10 cellular contexts compared by ENCODE assay signal in the genomic region with DNA sequence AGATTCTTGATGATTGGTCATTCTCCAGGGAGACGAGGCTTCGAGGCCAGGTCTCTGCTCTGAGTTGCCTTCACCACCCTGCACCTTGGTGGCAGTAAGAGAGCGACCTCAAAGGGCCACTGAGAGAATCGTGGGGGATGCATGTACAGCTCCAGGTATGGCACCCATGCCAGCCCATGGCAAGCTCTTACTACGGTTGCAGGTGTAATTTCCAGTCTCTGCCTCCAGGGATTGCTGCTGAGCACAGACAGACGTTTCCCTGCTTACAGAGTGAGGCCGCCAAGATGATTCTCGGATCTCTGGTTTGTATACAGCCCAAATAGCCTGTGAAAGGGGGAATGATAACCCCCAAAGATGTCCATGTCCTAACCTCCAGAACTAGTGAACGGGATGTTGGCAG. TPM values are rescaled to one million over a fixed set of nuclear protein-coding genes. Genes with fewer than 3 reads are reported as not detected.
A peak's percentile ranks its signal among the peaks of the same experiment; 100 is the strongest.
DNase-seq lines count a peak whose midpoint lies in the region; ATAC-seq and TF ChIP-seq lines count a peak whose summit lies in the region.
"Had no signal": no experiment of that assay in that cellular context is flagged by ENCODE, and none has a peak within 500 bp of the region (broad histone marks: within the 10 kb centered on the region; RNA-seq: fewer than 3 reads in every experiment).

No MANE protein-coding gene starts in this region.

- no peak overlapping the region for H3K9ac ChIP-seq in fibroblast of lung (ENCODE audit: insufficient read depth, low read length)
- H3K9ac ChIP-seq in smooth muscle cell (ENCODE audit: low read depth), result no peak overlapping the region

- no peaks in the 10 kb centered on the region for H3F3A ChIP-seq in smooth muscle cell (ENCODE audit: low read depth)

- H3K4me1 Mint-ChIP-seq in activated CD4-positive, alpha-beta T cell treated with anti-CD3 and anti-CD28 coated beads, Interleukin-2, amount 10 ng/mL, durations not matched to agents 24 days and 14 days, result no peaks in the 10 kb centered on the region
- no peaks in the 10 kb centered on the region for H3K4me1 Mint-ChIP-seq in T-helper 17 cell

- H2AFZ ChIP-seq in fibroblast of lung (ENCODE audit: low read length) (no peak overlapping the region), smooth muscle cell (ENCODE audit: low read depth) (no peak overlapping the region)

- H3K4me2 ChIP-seq in fibroblast of lung (ENCODE audit: extremely low read depth, insufficient read depth, low read length) (no peak overlapping the region), smooth muscle cell (no peak overlapping the region)

- TF ChIP-seq EP300 in esophagus muscularis mucosa (IDR thresholded peaks at IDR 0.05), result no peak

- H3K4me1 ChIP-seq in fibroblast of lung (ENCODE audit: control insufficient read depth, extremely low read depth, insufficient read depth, low read length), result no peaks in the 10 kb centered on the region
- H3K4me1 ChIP-seq in smooth muscle cell (ENCODE audit: low read depth), result no peaks in the 10 kb centered on the region
- H3K4me1 ChIP-seq in esophagus muscularis mucosa, result no peaks in the 10 kb centered on the region

- H4K20me1 ChIP-seq in fibroblast of lung (ENCODE audit: control insufficient read depth, extremely low read depth, insufficient read depth, low read length) (no peaks in the 10 kb centered on the region), smooth muscle cell (ENCODE audit: low read depth) (no peaks in the 10 kb centered on the region)

- H3K27ac ChIP-seq in fibroblast of lung (ENCODE audit: insufficient read depth, low read length) (no peak overlapping the region), smooth muscle cell (ENCODE audit: low read depth) (no peak overlapping the region), esophagus muscularis mucosa (replicated peaks in 1 of 4) (no peak overlapping the region)

- no peak for ATAC-seq in T-helper 17 cell

- TF ChIP-seq CTCF in fibroblast of lung (conservative IDR thresholded peaks at IDR 0.05 in 1 of 2, IDR thresholded peaks at IDR 0.05 in 1 of 2; ENCODE audit: low read depth in 1 of 2, low read length in 2 of 2), result peak; percentile 18 to 25
- TF ChIP-seq CTCF in smooth muscle cell (IDR thresholded peaks at IDR 0.05; ENCODE audit: borderline replicate concordance, insufficient read depth, poor library complexity, severe bottlenecking), result peak; percentile 45
- TF ChIP-seq CTCF in esophagus muscularis mucosa (IDR thresholded peaks at IDR 0.05), result peak in 1 of 3 experiments; percentile 36

- H3K79me2 ChIP-seq in fibroblast of lung (ENCODE audit: control insufficient read depth, insufficient read depth, low read length) (no peaks in the 10 kb centered on the region), smooth muscle cell (ENCODE audit: low read depth) (no peaks in the 10 kb centered on the region)

- TF ChIP-seq POLR2A in esophagus muscularis mucosa (IDR thresholded peaks at IDR 0.05; ENCODE audit: low read depth), result no peak

- H3K36me3 Mint-ChIP-seq in activated CD4-positive, alpha-beta T cell treated with anti-CD3 and anti-CD28 coated beads, Interleukin-2, amount 10 ng/mL, durations not matched to agents 24 days and 14 days (ENCODE audit: low read depth), result no peaks in the 10 kb centered on the region
- peaks cover 2% of the 10 kb centered on the region for H3K36me3 Mint-ChIP-seq in T-helper 17 cell (ENCODE audit: low read depth)

- H3K27me3 Mint-ChIP-seq in activated CD4-positive, alpha-beta T cell treated with anti-CD3 and anti-CD28 coated beads, Interleukin-2, amount 10 ng/mL, durations not matched to agents 24 days and 14 days, result peaks cover 21% of the 10 kb centered on the region
- H3K27me3 Mint-ChIP-seq in T-helper 17 cell, result peaks cover 36% of the 10 kb centered on the region

- no peak overlapping the region for H3K4me3 ChIP-seq in fibroblast of lung (replicated peaks in 1 of 4; ENCODE audit: control extremely low read depth in 1 of 4, insufficient read depth in 1 of 4, low read depth in 3 of 4, low read length in 4 of 4)
- no peak overlapping the region for H3K4me3 ChIP-seq in smooth muscle cell
- H3K4me3 ChIP-seq in esophagus muscularis mucosa, result no peak overlapping the region

- H3K4me3 Mint-ChIP-seq in activated CD4-positive, alpha-beta T cell treated with anti-CD3 and anti-CD28 coated beads, Interleukin-2, amount 10 ng/mL, durations not matched to agents 24 days and 14 days, result no peak overlapping the region
- H3K4me3 Mint-ChIP-seq in T-helper 17 cell, result no peak overlapping the region

- 37% methylated on average over 9 of the region's 9 CpGs for WGBS in smooth muscle cell (ENCODE audit: low lambda C conversion rate)
- WGBS in esophagus muscularis mucosa, result 47% methylated on average over 5 of the region's 9 CpGs

- H3K36me3 ChIP-seq in fibroblast of lung (ENCODE audit: control insufficient read depth, insufficient read depth, low read length) (no peaks in the 10 kb centered on the region), smooth muscle cell (ENCODE audit: low read depth) (no peaks in the 10 kb centered on the region), esophagus muscularis mucosa (no peaks in the 10 kb centered on the region)

- intact Hi-C loops in activated CD4-positive, alpha-beta T cell treated with anti-CD3 and anti-CD28 coated beads, Interleukin-2, amount 10 ng/mL, durations not matched to agents 24 days and 14 days (cut with micrococcal nuclease), result loop anchor here (10.0 kb wide), 1 partner anchor 130 kb away; no protein-coding TSS in a partner anchor
- intact Hi-C loops in esophagus muscularis mucosa (cut with DNase I), result no loop called here

- DNase-seq in activated CD4-positive, alpha-beta T cell treated with anti-CD3 and anti-CD28 coated beads, Interleukin-2, amount 10 ng/mL, durations not matched to agents 24 days and 14 days, result peak; percentile 70
- no peak for DNase-seq in activated CD4-positive, alpha-beta T cell treated with anti-CD3 and anti-CD28 coated beads for 1 hour
- peak; percentile 8 for DNase-seq in NCI-H146 treated with DMSO at 0.1 percent for 48 hours (lab: John Stamatoyannopoulos, UW; ENCODE audit: unreplicated experiment)
- peak in 1 of 2 donors; percentile 2 for DNase-seq in fibroblast of lung (ENCODE audit: low read depth in 2 of 2)
- DNase-seq in smooth muscle cell (lab: John Stamatoyannopoulos, UW; ENCODE audit: unreplicated experiment), result no peak
- no peak for DNase-seq in T-helper 17 cell
- no peak for DNase-seq in T-helper 9 cell
- no peak for DNase-seq in esophagus muscularis mucosa (ENCODE audit: extremely low spot score)
- DNase-seq: NCI-H774 had no signal

- H3K27me3 ChIP-seq in fibroblast of lung (ENCODE audit: control insufficient read depth, insufficient read depth, low read length), result no peaks in the 10 kb centered on the region
- H3K27me3 ChIP-seq in smooth muscle cell (ENCODE audit: low read depth), result peaks cover 4% of the 10 kb centered on the region
- peaks cover 0 to 10% (median 0%) of the 10 kb centered on the region in 4 donors for H3K27me3 ChIP-seq in esophagus muscularis mucosa

- no peaks in the 10 kb centered on the region for H3K9me3 ChIP-seq in fibroblast of lung (ENCODE audit: control insufficient read depth, insufficient read depth, low read depth, low read length)
- H3K9me3 ChIP-seq in smooth muscle cell (replicated peaks; ENCODE audit: low read depth), result no peaks in the 10 kb centered on the region
- no peaks in the 10 kb centered on the region for H3K9me3 ChIP-seq in T-helper 17 cell (ENCODE audit: control insufficient read depth, low read length, poor library complexity, severe bottlenecking)
- no peaks in the 10 kb centered on the region for H3K9me3 ChIP-seq in esophagus muscularis mucosa

- H3K27ac Mint-ChIP-seq in activated CD4-positive, alpha-beta T cell treated with anti-CD3 and anti-CD28 coated beads, Interleukin-2, amount 10 ng/mL, durations not matched to agents 24 days and 14 days, result no peak overlapping the region
- H3K27ac Mint-ChIP-seq in T-helper 17 cell, result no peak overlapping the region

- no peaks in the 10 kb centered on the region for H3K9me3 Mint-ChIP-seq in activated CD4-positive, alpha-beta T cell treated with anti-CD3 and anti-CD28 coated beads, Interleukin-2, amount 10 ng/mL, durations not matched to agents 24 days and 14 days

RNA-seq across cellular contexts. Expression of gene DRD5, which starts 16.3 kb away (rescaled TPM):
- not detected in 2 replicates for total RNA-seq in activated CD4-positive, alpha-beta T cell treated with anti-CD3 and anti-CD28 coated beads, Interleukin-2, amount 10 ng/mL, durations not matched to agents 24 days and 14 days
- total RNA-seq in fibroblast of lung, result not detected in 2 replicates
- not detected in 2 replicates for polyA plus RNA-seq in fibroblast of lung
- polyA plus RNA-seq in fibroblast of lung (2012), result not detected in 2 replicates
- not detected in 2 replicates for polyA minus RNA-seq in fibroblast of lung (ENCODE audit: low replicate concordance)
- not detected in 2 replicates for total RNA-seq in smooth muscle cell
- polyA plus RNA-seq in smooth muscle cell, result not detected in 2 replicates
- not detected for total RNA-seq in T-helper 17 cell
- total RNA-seq in esophagus muscularis mucosa, result not detected
- total RNA-seq: G401 had no signal

Comparison
In these comparisons a context has a peak if more than half of its experiments do, and no peak if none do; other contexts are left out.
1. DNase-seq: peak in activated CD4-positive, alpha-beta T cell treated with anti-CD3 and anti-CD28 coated beads, Interleukin-2, amount 10 ng/mL, durations not matched to agents 24 days and 14 days (single experiment) and NCI-H146 treated with DMSO at 0.1 percent for 48 hours (single experiment); none in activated CD4-positive, alpha-beta T cell treated with anti-CD3 and anti-CD28 coated beads for 1 hour (single experiment), smooth muscle cell (single experiment), T-helper 17 cell (0 of 3), T-helper 9 cell (single experiment) and esophagus muscularis mucosa (single experiment).